14 cellular contexts compared by ENCODE assay signal in the genomic region with DNA sequence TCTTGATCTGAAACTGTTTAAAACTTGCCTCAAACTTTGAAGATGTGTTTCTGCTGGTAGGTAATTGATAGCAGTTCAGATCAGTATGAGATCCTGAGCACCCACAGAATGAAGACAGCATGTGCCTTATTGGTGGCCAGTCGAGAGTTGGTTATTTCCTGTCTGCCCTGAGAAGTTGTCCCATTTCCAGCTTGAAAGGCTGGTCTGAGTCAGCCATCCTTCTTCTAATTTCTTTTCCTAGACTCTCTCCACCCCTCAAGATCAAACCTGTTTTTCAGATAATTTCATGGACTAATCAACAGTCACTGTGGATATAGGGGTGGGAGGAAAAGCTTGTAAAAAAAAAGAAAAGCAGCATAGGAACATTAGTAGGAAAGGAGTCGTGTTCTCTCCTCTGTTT.
A peak's percentile ranks its signal among the peaks of the same experiment; 100 is the strongest.
DNase-seq lines count a peak whose midpoint lies in the region; ATAC-seq, FAIRE-seq and TF ChIP-seq lines count a peak whose summit lies in the region.
"Had no signal": no experiment of that assay in that cellular context is flagged by ENCODE, and none has a peak within 500 bp of the region (broad histone marks: within the 10 kb centered on the region; RNA-seq: fewer than 3 reads in every experiment).

No MANE protein-coding gene starts in this region.

- H3K9me3 Mint-ChIP-seq in CD4-positive, CD25-positive, alpha-beta regulatory T cell = no peaks in the 10 kb centered on the region
- no peaks in the 10 kb centered on the region for H3K9me3 Mint-ChIP-seq in naive B cell
- H3K9me3 Mint-ChIP-seq: WTC11 had no signal

- H3K36me3 Mint-ChIP-seq in CD4-positive, CD25-positive, alpha-beta regulatory T cell = peaks cover 45% of the 10 kb centered on the region
- peaks cover 18 to 27% of the 10 kb centered on the region in 2 donors for H3K36me3 Mint-ChIP-seq in naive B cell
- H3K36me3 Mint-ChIP-seq: WTC11 had no signal

- no peaks in the 10 kb centered on the region for H3K27me3 ChIP-seq in CD4-positive, CD25-positive, alpha-beta regulatory T cell (ENCODE audit: control insufficient read depth, insufficient read depth, low read length)

- no peak for TF ChIP-seq POLR2A in GM12892 (IDR thresholded peaks at IDR 0.05; ENCODE audit: low read depth, low read length)

- ATAC-seq in CD4-positive, CD25-positive, alpha-beta regulatory T cell (ENCODE audit: low read depth in 2 of 2) = no peak
- no peak for ATAC-seq in naive B cell (ENCODE audit: low read depth in 2 of 2)
- no peak for ATAC-seq in GM18519 (IDR thresholded peaks at IDR 0.05; ENCODE audit: low FRiP score, unreplicated experiment)
- ATAC-seq: WTC11 had no signal

- peaks cover 61 to 87% (median 72%) of the 10 kb centered on the region in 4 donors for H3K4me1 Mint-ChIP-seq in CD4-positive, CD25-positive, alpha-beta regulatory T cell
- H3K4me1 Mint-ChIP-seq in naive B cell = peaks cover 64 to 85% (median 77%) of the 10 kb centered on the region in 3 donors

- peaks cover 33% of the 10 kb centered on the region for H3K36me3 ChIP-seq in CD4-positive, CD25-positive, alpha-beta regulatory T cell (ENCODE audit: control insufficient read depth, insufficient read depth, low read length)

- H3K27ac Mint-ChIP-seq in CD4-positive, CD25-positive, alpha-beta regulatory T cell = peak overlapping the region; percentile 5 to 80 (median 70)
- H3K27ac Mint-ChIP-seq in naive B cell = peak overlapping the region; percentile 46 to 92 (median 80)
- H3K27ac Mint-ChIP-seq: WTC11 had no signal

- peak in 1 of 3 donors; percentile 38 for DNase-seq in CD4-positive, CD25-positive, alpha-beta regulatory T cell
- DNase-seq in HT-29 (ENCODE audit: low spot score) (peak; percentile 53), cardiac fibroblast (ENCODE audit: low read depth in 2 of 2) (peak; percentile 23 to 47), naive B cell (no peak), NCI-H1092 (lab: John Stamatoyannopoulos, UW) (no peak), urothelium cell line (ENCODE audit: low spot score) (no peak), GM12892 (ENCODE audit: insufficient read length) (no peak)
- DNase-seq: effector memory CD4-positive, alpha-beta T cell; GOT3; NCI-H1436; SIG-M5 had no signal

- no peak for TF ChIP-seq CTCF in cardiac fibroblast (IDR thresholded peaks at IDR 0.05; ENCODE audit: low read depth, low read length)

- H3K4me1 ChIP-seq in CD4-positive, CD25-positive, alpha-beta regulatory T cell (ENCODE audit: control insufficient read depth, insufficient read depth, low read length, poor library complexity, severe bottlenecking) = peaks cover 11% of the 10 kb centered on the region

- peak overlapping the region; percentile 22 for H3K4me3 ChIP-seq in CD4-positive, CD25-positive, alpha-beta regulatory T cell (ENCODE audit: low read depth, low read length)
- no peak overlapping the region for H3K4me3 ChIP-seq in cardiac fibroblast (replicated peaks in 1 of 2; ENCODE audit: low read depth in 2 of 2, low read length in 2 of 2)

- H3K9me3 ChIP-seq in CD4-positive, CD25-positive, alpha-beta regulatory T cell (ENCODE audit: control insufficient read depth in 2 of 2, low read length in 2 of 2) = no peaks in the 10 kb centered on the region

- FAIRE-seq in urothelium cell line (lab: Jason Lieb, UNC) = no peak
- no peak for FAIRE-seq in GM12892 (lab: Jason Lieb, UNC)
- FAIRE-seq: HTR-8/SVneo had no signal

- peak overlapping the region; percentile 18 for H3K27ac ChIP-seq in CD4-positive, CD25-positive, alpha-beta regulatory T cell (ENCODE audit: insufficient read depth, low read length, poor library complexity, severe bottlenecking)

- H3K27me3 Mint-ChIP-seq in CD4-positive, CD25-positive, alpha-beta regulatory T cell = no peaks in the 10 kb centered on the region
- no peaks in the 10 kb centered on the region for H3K27me3 Mint-ChIP-seq in naive B cell

- peak overlapping the region in 3 of 4 donors; percentile 0 to 8 (median 6) for H3K4me3 Mint-ChIP-seq in CD4-positive, CD25-positive, alpha-beta regulatory T cell
- H3K4me3 Mint-ChIP-seq in naive B cell = peak overlapping the region in 3 of 8 donors; percentile 8 to 18 (median 10)
- H3K4me3 Mint-ChIP-seq: WTC11 had no signal

Comparison
In these comparisons a context has a peak if more than half of its experiments do, and no peak if none do; other contexts are left out.
1. DNase-seq: peak in HT-29 (single experiment) and cardiac fibroblast (2 of 2); none in naive B cell (single experiment), NCI-H1092 (single experiment), urothelium cell line (single experiment) and GM12892 (single experiment).